11 cellular contexts compared by ENCODE assay signal in the genomic region with DNA sequence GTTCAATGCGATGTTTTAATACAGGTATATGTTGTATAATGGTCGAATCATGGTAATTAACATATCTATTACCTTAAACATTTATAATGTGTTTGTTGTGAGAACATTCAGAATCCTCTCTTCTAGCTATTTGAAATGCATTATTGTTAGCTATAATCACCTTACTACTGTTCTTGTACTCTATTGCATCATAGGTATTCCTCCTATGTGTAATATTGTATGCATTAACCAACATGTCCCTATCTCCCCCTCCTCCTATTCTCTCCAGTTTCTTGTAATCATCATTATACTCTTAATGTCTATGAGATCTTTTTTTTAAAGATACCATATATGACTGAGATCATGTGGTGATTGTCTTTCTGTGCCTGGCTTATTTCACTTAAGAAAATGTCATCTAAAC.
"Had no signal": no experiment of that assay in that cellular context is flagged by ENCODE, and none has a peak within 500 bp of the region (broad histone marks: within the 10 kb centered on the region; RNA-seq: fewer than 3 reads in every experiment).

No MANE protein-coding gene starts in this region.

- DNase-seq: GM23248, GOT3, H7, H9, HCEC 1CT, HFFc6 had no signal

- H3K9ac ChIP-seq: GM23248 had no signal

- H3K36me3 ChIP-seq: HAP-1 had no signal

- H3K9me3 ChIP-seq: HAP-1 had no signal

- H3K4me2 ChIP-seq: GM23338 had no signal

- H2AFZ ChIP-seq: GM23248, GM23338 had no signal

- FAIRE-seq: H1, H54 had no signal

- ATAC-seq: GM23338, HCT116 had no signal

- H3K27ac ChIP-seq: GM23248 had no signal

- H3K4me1 ChIP-seq: HAP-1 had no signal

- H3K4me3 ChIP-seq: GM23248, GM23338, HAP-1 had no signal
